ENCODE assay signal across 8 cellular contexts in the genomic region with DNA sequence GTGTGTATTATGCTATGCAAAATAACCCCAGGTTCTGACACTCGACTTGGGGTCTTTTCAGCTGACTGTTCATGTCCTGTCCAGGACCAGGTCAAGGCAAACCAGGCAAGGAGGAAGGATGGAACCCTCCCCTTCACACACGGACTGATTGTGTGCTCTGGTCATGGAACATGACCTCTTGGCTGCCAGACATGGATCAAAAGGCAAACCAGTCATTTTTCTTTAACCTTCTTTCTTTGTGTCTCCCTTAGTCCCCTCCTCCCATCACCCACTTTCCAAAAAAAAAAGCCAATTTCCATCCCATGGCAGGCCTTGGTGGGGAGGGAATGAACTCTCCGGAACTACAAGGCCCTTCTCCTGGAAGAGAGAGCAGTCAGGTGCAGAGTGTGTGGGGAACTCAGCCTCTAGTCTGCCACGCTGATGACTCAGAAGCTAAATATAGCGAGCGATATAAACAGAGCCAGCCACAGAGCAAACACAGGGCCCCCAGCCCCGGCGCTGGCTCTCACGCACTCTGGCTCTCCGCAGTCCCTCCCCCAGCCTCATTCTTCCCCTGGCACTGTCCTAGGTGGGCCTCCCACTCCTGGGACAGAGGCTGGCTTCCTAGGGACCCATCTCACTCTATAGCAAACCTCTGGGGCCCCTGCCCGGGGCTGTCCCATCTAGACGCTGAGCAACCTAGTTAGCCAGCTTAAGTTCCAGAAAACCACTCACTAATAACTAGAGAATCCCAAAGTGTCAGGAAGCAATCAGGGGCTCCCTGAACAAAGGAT. TPM values are rescaled to one million over a fixed set of nuclear protein-coding genes. Genes with fewer than 3 reads are reported as not detected.
DNase-seq lines count a peak whose midpoint lies in the region; ATAC-seq and TF ChIP-seq lines count a peak whose summit lies in the region.

No MANE protein-coding gene starts in this region.

- peak overlapping the region; percentile 97 for H3K27ac Mint-ChIP-seq in T-helper 2 cell treated with Interferon-gamma antibody and Interleukin-4, amounts not matched to agents 5 μg/mL and 100 μg/mL, for 36 hours

- ATAC-seq in HG02970 (IDR thresholded peaks at IDR 0.05; ENCODE audit: low FRiP score, unreplicated experiment), result peak; percentile 67
- peak; percentile 77 for ATAC-seq in body of pancreas

- peak; percentile 47 to 66 (median 63) for TF ChIP-seq POLR2A in body of pancreas (IDR thresholded peaks at IDR 0.05)

- intact Hi-C loops in body of pancreas (cut with DNase I), result no loop called here

- H3K27me3 Mint-ChIP-seq in T-helper 2 cell treated with Interferon-gamma antibody and Interleukin-4, amounts not matched to agents 5 μg/mL and 100 μg/mL, for 36 hours (ENCODE audit: low read depth), result no peaks in the 10 kb centered on the region

- H3K4me1 ChIP-seq in body of pancreas, result peaks cover 83% of the 10 kb centered on the region

- no peaks in the 10 kb centered on the region for H3K27me3 ChIP-seq in body of pancreas

- no peak overlapping the region for H3K4me3 ChIP-seq in body of pancreas

- peak overlapping the region; percentile 83 for H3K4me3 Mint-ChIP-seq in T-helper 2 cell treated with Interferon-gamma antibody and Interleukin-4, amounts not matched to agents 5 μg/mL and 100 μg/mL, for 36 hours

- H3K36me3 ChIP-seq in body of pancreas (replicated peaks in 1 of 2; ENCODE audit: insufficient read depth in 1 of 2, low read depth in 2 of 2), result no peaks in the 10 kb centered on the region

- DNase-seq in activated gamma-delta T cell treated with Interleukin-2 at 50 U/mL for 16 hours (peak; percentile 69), activated gamma-delta T cell (lab: John Stamatoyannopoulos, UW) (no peak), NCI-H146 treated with DMSO at 0.1 percent for 48 hours (lab: John Stamatoyannopoulos, UW; ENCODE audit: unreplicated experiment) (peak; percentile 65), body of pancreas (peak; percentile 81 to 94 (median 92)), iris pigment epithelial cell (ENCODE audit: low read depth) (peak; percentile 97)
- DNase-seq in T-helper 2 cell treated with Interferon-gamma antibody and Interleukin-4, amounts not matched to agents 5 μg/mL and 100 μg/mL, for 36 hours (ENCODE audit: low spot score), result peak; percentile 80
- peak in 2 of 3 donors; percentile 54 to 56 for DNase-seq in stimulated activated CD4-positive, alpha-beta T cell treated with anti-CD3 and anti-CD28 coated beads, Interleukin-12 subunit alpha, Interleukin-12 subunit beta, amount 100 ng/mL, for 48 hours (ENCODE audit: low read depth in 2 of 3, low spot score in 1 of 3)

- peaks cover 11% of the 10 kb centered on the region for H3K36me3 Mint-ChIP-seq in T-helper 2 cell treated with Interferon-gamma antibody and Interleukin-4, amounts not matched to agents 5 μg/mL and 100 μg/mL, for 36 hours (ENCODE audit: low read depth)

- H3K4me1 Mint-ChIP-seq in T-helper 2 cell treated with Interferon-gamma antibody and Interleukin-4, amounts not matched to agents 5 μg/mL and 100 μg/mL, for 36 hours (ENCODE audit: low read depth), result peaks cover 76% of the 10 kb centered on the region

- TF ChIP-seq CTCF in body of pancreas (IDR thresholded peaks at IDR 0.05), result no peak

- H3K9me3 Mint-ChIP-seq in T-helper 2 cell treated with Interferon-gamma antibody and Interleukin-4, amounts not matched to agents 5 μg/mL and 100 μg/mL, for 36 hours, result no peaks in the 10 kb centered on the region

- H3K9me3 ChIP-seq in body of pancreas, result no peaks in the 10 kb centered on the region

- H3K27ac ChIP-seq in body of pancreas, result peak overlapping the region; percentile 84 to 93 (median 90)

- 6 to 12% methylated on average over 11 to 12 of the region's 12 CpGs for WGBS in body of pancreas, 2 donors

RNA-seq across cellular contexts. Expression of gene BMF, which starts 10.0 kb away (rescaled TPM):
- 10 to 100 TPM in 1 of 2 donors, 1 to 10 TPM in 1; 4.3 to 16.1 TPM for total RNA-seq in body of pancreas

RNA-seq across cellular contexts. Expression of gene SRP14, which starts 59.7 kb away (rescaled TPM):
- 100 to 1,000 TPM; 122 to 209 TPM for total RNA-seq in body of pancreas
